ENCODE assay signal across 17 cellular contexts in the genomic region with DNA sequence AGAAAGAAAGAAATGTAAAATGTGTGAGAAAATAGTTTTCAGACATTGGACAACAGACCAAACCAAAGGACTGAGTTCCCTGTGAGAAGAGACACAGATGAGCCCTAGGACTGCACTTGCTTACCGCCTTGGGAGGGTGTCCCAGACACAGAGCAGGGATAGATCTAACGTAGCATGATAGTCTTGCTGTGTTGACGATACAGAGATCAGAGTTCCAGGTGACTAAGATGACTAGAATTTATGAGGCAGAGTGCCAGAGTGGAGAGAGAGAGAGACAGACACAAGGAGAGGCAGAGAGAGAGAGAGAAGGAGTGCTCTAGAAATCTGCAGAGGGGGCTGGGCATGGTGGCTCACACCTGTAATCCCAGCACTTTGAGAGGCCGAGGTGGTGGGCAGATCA.
DNase-seq lines count a peak whose midpoint lies in the region; ATAC-seq and TF ChIP-seq lines count a peak whose summit lies in the region.
"Had no signal": no experiment of that assay in that cellular context is flagged by ENCODE, and none has a peak within 500 bp of the region (broad histone marks: within the 10 kb centered on the region; RNA-seq: fewer than 3 reads in every experiment).

No MANE protein-coding gene starts in this region.

- H4K20me1 ChIP-seq in Karpas-422 (ENCODE audit: insufficient read depth, low read depth, low read length): no peaks in the 10 kb centered on the region

- H3K4me3 ChIP-seq in foreskin fibroblast (ENCODE audit: low read depth in 1 of 2, low read length in 2 of 2): no peak overlapping the region
- no peak overlapping the region for H3K4me3 ChIP-seq in esophagus muscularis mucosa
- H3K4me3 ChIP-seq in Karpas-422 (ENCODE audit: low read length): no peak overlapping the region
- H3K4me3 ChIP-seq: smooth muscle cell, thoracic aorta had no signal

- H3K27me3 ChIP-seq in esophagus muscularis mucosa (no peaks in the 10 kb centered on the region), Karpas-422 (ENCODE audit: low read length) (no peaks in the 10 kb centered on the region)

- H3K9me2 ChIP-seq in Karpas-422 (replicated peaks; ENCODE audit: insufficient read depth, low read length): no peaks in the 10 kb centered on the region

- H3K4me1 ChIP-seq in esophagus muscularis mucosa (no peaks in the 10 kb centered on the region), Karpas-422 (ENCODE audit: low read length) (peaks cover 4% of the 10 kb centered on the region)

- no peak overlapping the region for H3K4me2 ChIP-seq in Karpas-422 (ENCODE audit: low read depth, low read length, poor library complexity, severe bottlenecking)
- H3K4me2 ChIP-seq: smooth muscle cell had no signal

- ATAC-seq in HG03469 (IDR thresholded peaks at IDR 0.05; ENCODE audit: unreplicated experiment): no peak
- ATAC-seq: natural killer cell treated with Interleukin-12 subunit alpha and Interleukin-12 subunit beta and Interleukin-15 and Interleukin-18, amount 100 ng/mL, for 72 hours had no signal

- 64% methylated on average over 4 of the region's 4 CpGs for WGBS in esophagus muscularis mucosa

- H3K27ac ChIP-seq in esophagus muscularis mucosa (replicated peaks in 1 of 4): no peak overlapping the region
- no peak overlapping the region for H3K27ac ChIP-seq in Karpas-422 (ENCODE audit: low read length)
- H3K27ac ChIP-seq: 22Rv1, thoracic aorta had no signal

- DNase-seq in DMS53 (lab: John Stamatoyannopoulos, UW) (peak; percentile 73), DMS53 treated with DMSO at 0.1 percent for 48 hours (lab: John Stamatoyannopoulos, UW; ENCODE audit: unreplicated experiment) (no peak), astrocyte of the hippocampus (ENCODE audit: low read depth, low spot score) (peak; percentile 54), foreskin fibroblast (peak; percentile 67 to 76), esophagus muscularis mucosa (ENCODE audit: extremely low spot score) (no peak), pons (ENCODE audit: low spot score) (no peak), Karpas-422 (no peak)
- DNase-seq: activated gamma-delta T cell treated with Interleukin-2 at 50 U/mL for 16 hours, aorta, cortex of kidney, mesendoderm, NCI-H2227 treated with DMSO at 0.1 percent for 48 hours had no signal

- TF ChIP-seq POLR2A in esophagus muscularis mucosa (IDR thresholded peaks at IDR 0.05; ENCODE audit: low read depth): no peak

- intact Hi-C loops in esophagus muscularis mucosa (cut with DNase I): no loop called here

- H3K36me3 ChIP-seq in esophagus muscularis mucosa (no peaks in the 10 kb centered on the region), Karpas-422 (ENCODE audit: insufficient read depth, low read length) (no peaks in the 10 kb centered on the region)
- H3K36me3 ChIP-seq: thoracic aorta had no signal

- H3K9me3 ChIP-seq in esophagus muscularis mucosa: peaks cover 0 to 4% (median 0%) of the 10 kb centered on the region in 4 donors
- H3K9me3 ChIP-seq in Karpas-422 (ENCODE audit: low read length): no peaks in the 10 kb centered on the region
- H3K9me3 ChIP-seq: thoracic aorta had no signal

- TF ChIP-seq EP300 in esophagus muscularis mucosa (IDR thresholded peaks at IDR 0.05): no peak

- no peak overlapping the region for H2AFZ ChIP-seq in Karpas-422 (ENCODE audit: low read length)

- H3K79me2 ChIP-seq in Karpas-422 (ENCODE audit: low read length): no peaks in the 10 kb centered on the region

- H3K9ac ChIP-seq in Karpas-422 (ENCODE audit: low read length): no peak overlapping the region

- TF ChIP-seq CTCF in foreskin fibroblast (IDR thresholded peaks at IDR 0.05; ENCODE audit: low read depth, low read length) (no peak), esophagus muscularis mucosa (IDR thresholded peaks at IDR 0.05) (no peak)

Comparison
In these comparisons a context has a peak if more than half of its experiments do, and no peak if none do; other contexts are left out.
1. DNase-seq: peak in DMS53 (single experiment), astrocyte of the hippocampus (single experiment) and foreskin fibroblast (2 of 2); none in DMS53 treated with DMSO at 0.1 percent for 48 hours (single experiment), esophagus muscularis mucosa (single experiment), pons (single experiment) and Karpas-422 (single experiment).